ENCODE assay signal across 14 cellular contexts in genomic region chr10:116417821-116418220, GRCh38. TPM values are rescaled to one million over a fixed set of nuclear protein-coding genes. Genes with fewer than 3 reads are reported as not detected.
"Had no signal": no experiment of that assay in that cellular context is flagged by ENCODE, and none has a peak within 500 bp of the region (broad histone marks: within the 10 kb centered on the region; RNA-seq: fewer than 3 reads in every experiment).

No MANE protein-coding gene starts in this region.

- H3K4me3 ChIP-seq: esophagus squamous epithelium, left lung, psoas muscle, thoracic aorta had no signal

- H3K4me1 ChIP-seq: esophagus squamous epithelium, left lung, psoas muscle had no signal

- DNase-seq: activated CD4-positive, alpha-beta T cell treated with anti-CD3 and anti-CD28 coated beads, Interleukin-2, amount 10 ng/mL, durations not matched to agents 24 days and 14 days; activated effector memory CD4-positive, alpha-beta T cell treated with Interleukin-2 at 50 U/mL for 16 hours; amniotic stem cell; esophagus squamous epithelium; head of caudate nucleus; left lung; nephron progenitor cell; psoas muscle; stimulated activated CD4-positive, alpha-beta T cell treated with anti-CD3 and anti-CD28 coated beads, Interleukin-4, amount 100 ng/mL, for 1 hour; stimulated activated naive CD8-positive, alpha-beta T cell treated with anti-CD3 and anti-CD28 coated beads, Interleukin-15, amount 100 ng/mL, for 72 hours; T-helper 1 cell had no signal

- H3K27me3 ChIP-seq: esophagus squamous epithelium, left lung had no signal

- H3K27ac ChIP-seq: esophagus squamous epithelium, left lung, psoas muscle, thoracic aorta had no signal

- H3K9me3 ChIP-seq: esophagus squamous epithelium, left lung, psoas muscle, thoracic aorta had no signal

- H3K36me3 ChIP-seq: esophagus squamous epithelium, left lung, thoracic aorta had no signal

RNA-seq across cellular contexts. Expression of gene PNLIPRP3, which starts 9.8 kb away (rescaled TPM):
- total RNA-seq: activated CD4-positive, alpha-beta T cell treated with anti-CD3 and anti-CD28 coated beads, Interleukin-2, amount 10 ng/mL, durations not matched to agents 24 days and 14 days; activated naive CD4-positive, alpha-beta T cell treated with anti-CD3 and anti-CD28 coated beads, Interleukin-2, amount 50 U/mL, for 72 hours; psoas muscle; ureter had no signal
- polyA plus RNA-seq: psoas muscle had no signal
